Comparison of ENCODE assay signal across 19 cellular contexts in genomic region chr2:66559672-66560071, GRCh38.
A peak's percentile ranks its signal among the peaks of the same experiment; 100 is the strongest.
DNase-seq lines count a peak whose midpoint lies in the region; ATAC-seq and TF ChIP-seq lines count a peak whose summit lies in the region.
"Had no signal": no experiment of that assay in that cellular context is flagged by ENCODE, and none has a peak within 500 bp of the region (broad histone marks: within the 10 kb centered on the region; RNA-seq: fewer than 3 reads in every experiment).

No MANE protein-coding gene starts in this region.

- no peaks in the 10 kb centered on the region for H3K9me3 Mint-ChIP-seq in MCF 10A (ENCODE audit: unreplicated experiment)
- H3K9me3 Mint-ChIP-seq: CD8-positive, alpha-beta T cell; HFFc6 had no signal

- intact Hi-C loops in MCF 10A (cut with micrococcal nuclease) (no loop called here), mammary epithelial cell (cut with micrococcal nuclease) (no loop called here)

- POLR2A ChIA-PET in MCF 10A (lab: Yijun Ruan, JAX), result interaction anchor here (0.6 to 1.3 kb wide), 5 partner anchors 18 to 1636 kb away, joined by 3 to 5 read pairs (median 3); partner anchors contain the start of gene MEIS1

- no peak overlapping the region for H3K27ac Mint-ChIP-seq in MCF 10A (ENCODE audit: low read depth, unreplicated experiment)
- H3K27ac Mint-ChIP-seq: B cell; CD8-positive, alpha-beta T cell; HFFc6 had no signal

- H3K27me3 ChIP-seq in mammary epithelial cell (ENCODE audit: insufficient read depth, low read length), result no peaks in the 10 kb centered on the region
- H3K27me3 ChIP-seq: BLaER1 treated with 17β-estradiol and CSF1 and Interleukin-3, amounts not matched to agents 10 nM and 100 nM had no signal

- peak; percentile 48 for ATAC-seq in omental fat pad (ENCODE audit: low FRiP score)
- ATAC-seq in GM18861 (IDR thresholded peaks at IDR 0.05; ENCODE audit: unreplicated experiment), result no peak
- ATAC-seq: A549; CD8-positive, alpha-beta T cell; HCT116 had no signal

- in situ Hi-C loops in mammary epithelial cell (cut with MboI; ENCODE audit: low sequenced_read_pairs in 2 of 2), result no loop called here

- no peaks in the 10 kb centered on the region for H4K20me1 ChIP-seq in mammary epithelial cell (ENCODE audit: insufficient read depth, low read length)
- H4K20me1 ChIP-seq: BLaER1 treated with 17β-estradiol and CSF1 and Interleukin-3, amounts not matched to agents 10 nM and 100 nM had no signal

- no peaks in the 10 kb centered on the region for H3K79me2 ChIP-seq in mammary epithelial cell (ENCODE audit: insufficient read depth, low read length)

- H2AFZ ChIP-seq in mammary epithelial cell (ENCODE audit: low read depth, low read length), result no peak overlapping the region

- no peaks in the 10 kb centered on the region for H3K9me3 ChIP-seq in mammary epithelial cell (replicated peaks; ENCODE audit: insufficient read depth, low read length)
- H3K9me3 ChIP-seq: A549; BLaER1 treated with 17β-estradiol and CSF1 and Interleukin-3, amounts not matched to agents 10 nM and 100 nM had no signal

- no peak overlapping the region for H3K4me3 Mint-ChIP-seq in MCF 10A (ENCODE audit: unreplicated experiment)
- H3K4me3 Mint-ChIP-seq: B cell; CD8-positive, alpha-beta T cell; HFFc6 had no signal

- no peaks in the 10 kb centered on the region for H3K4me1 Mint-ChIP-seq in MCF 10A (ENCODE audit: insufficient read depth, unreplicated experiment)

- 91% methylated on average over 1 of the region's 1 CpG for WGBS in mammary epithelial cell (ENCODE audit: low coverage, missing lambda C conversion rate)

- CTCF ChIA-PET in MCF 10A (lab: Yijun Ruan, JAX), result interaction anchor here (1.3 kb wide), 1 partner anchor 15 kb away, joined by 3 read pairs; no protein-coding TSS in a partner anchor
- CTCF ChIA-PET in mammary epithelial cell (lab: Charles Lee; ENCODE audit: low non-redundant PET), result no interaction called here

- no peaks in the 10 kb centered on the region for H3K4me1 ChIP-seq in mammary epithelial cell (ENCODE audit: insufficient read depth, low read length)

- TF ChIP-seq CTCF in MCF 10A (IDR thresholded peaks at IDR 0.05; ENCODE audit: unreplicated experiment), result no peak
- TF ChIP-seq CTCF in mammary epithelial cell (conservative IDR thresholded peaks at IDR 0.05 in 1 of 2, IDR thresholded peaks at IDR 0.05 in 1 of 2; ENCODE audit: extremely low read depth in 1 of 2, insufficient read depth in 1 of 2, low read depth in 1 of 2, low read length in 2 of 2), result no peak
- no peak for TF ChIP-seq CTCF in epithelial cell of esophagus (IDR thresholded peaks at IDR 0.05; ENCODE audit: insufficient read depth, low read depth, low read length, missing control alignments)
- no peak for TF ChIP-seq CTCF in omental fat pad (IDR thresholded peaks at IDR 0.05)

- no peak overlapping the region for H3K4me2 ChIP-seq in mammary epithelial cell (ENCODE audit: insufficient read depth, low read depth, low read length)
- H3K4me2 ChIP-seq: A549; BLaER1 treated with 17β-estradiol and CSF1 and Interleukin-3, amounts not matched to agents 10 nM and 100 nM had no signal

- no peaks in the 10 kb centered on the region for H3K36me3 ChIP-seq in mammary epithelial cell (ENCODE audit: insufficient read depth, low read length)
- H3K36me3 ChIP-seq: BLaER1 treated with 17β-estradiol and CSF1 and Interleukin-3, amounts not matched to agents 10 nM and 100 nM had no signal

- BruUV-seq in MCF 10A (replicated peaks; lab: Mats Ljungman, UMichigan) (no TSS peak), mammary epithelial cell (replicated peaks; lab: Mats Ljungman, UMichigan) (no TSS peak)

- DNase-seq in MCF 10A (ENCODE audit: unreplicated experiment) (peak; percentile 24), mammary epithelial cell (no peak), epithelial cell of esophagus (ENCODE audit: low read depth) (peak; percentile 79), omental fat pad (ENCODE audit: low spot score) (no peak), AG20443 (ENCODE audit: low spot score) (no peak), cerebellum (ENCODE audit: low spot score) (no peak)
- DNase-seq: Calu3; CD8-positive, alpha-beta T cell; DMS79 treated with DMSO at 0.1 percent for 48 hours; GF-D8; GOT3; H7; HFFc6 had no signal

- dilution Hi-C loops in mammary epithelial cell (cut with HindIII; ENCODE audit: low sequenced_read_pairs), result no loop called here

- H3K4me3 ChIP-seq in mammary epithelial cell (replicated peaks in 1 of 3; ENCODE audit: insufficient read depth in 1 of 3, low read depth in 2 of 3, low read length in 3 of 3) (no peak overlapping the region), epithelial cell of esophagus (ENCODE audit: low read length) (no peak overlapping the region)
- H3K4me3 ChIP-seq: A549; BLaER1 treated with 17β-estradiol and CSF1 and Interleukin-3, amounts not matched to agents 10 nM and 100 nM had no signal

- H3K27ac ChIP-seq in mammary epithelial cell (ENCODE audit: insufficient read depth, low read depth, low read length), result no peak overlapping the region
- H3K27ac ChIP-seq: 22Rv1; A549; BLaER1 treated with 17β-estradiol and CSF1 and Interleukin-3, amounts not matched to agents 10 nM and 100 nM had no signal

- peaks cover 18% of the 10 kb centered on the region for H3K36me3 Mint-ChIP-seq in MCF 10A (ENCODE audit: insufficient read depth, unreplicated experiment)
- H3K36me3 Mint-ChIP-seq: CD8-positive, alpha-beta T cell had no signal

- no peaks in the 10 kb centered on the region for H3K27me3 Mint-ChIP-seq in MCF 10A (ENCODE audit: insufficient read depth, unreplicated experiment)

- H3K9ac ChIP-seq in mammary epithelial cell (ENCODE audit: insufficient read depth, low read length), result no peak overlapping the region
- H3K9ac ChIP-seq: BLaER1 treated with 17β-estradiol and CSF1 and Interleukin-3, amounts not matched to agents 10 nM and 100 nM had no signal

Comparison
In these comparisons a context has a peak if more than half of its experiments do, and no peak if none do; other contexts are left out.
1. DNase-seq: peak in MCF 10A (single experiment) and epithelial cell of esophagus (single experiment); none in mammary epithelial cell (single experiment), omental fat pad (single experiment), AG20443 (single experiment) and cerebellum (single experiment).